In genomic region chr7:7971308-7972040, GRCh38 we compare ENCODE assay signal across 13 cellular contexts. TPM values are rescaled to one million over a fixed set of nuclear protein-coding genes. Genes with fewer than 3 reads are reported as not detected.
DNase-seq lines count a peak whose midpoint lies in the region; ATAC-seq, FAIRE-seq and TF ChIP-seq lines count a peak whose summit lies in the region.
"Had no signal": no experiment of that assay in that cellular context is flagged by ENCODE, and none has a peak within 500 bp of the region (broad histone marks: within the 10 kb centered on the region; RNA-seq: fewer than 3 reads in every experiment).

No MANE protein-coding gene starts in this region.

- peak overlapping the region; percentile 95 for H3K27ac ChIP-seq in GM12878 (ENCODE audit: control insufficient read depth, insufficient read depth)
- H3K27ac ChIP-seq in mucosa of rectum (ENCODE audit: low read depth in 2 of 2, low read length in 2 of 2) = no peak overlapping the region

- H3K79me2 ChIP-seq in GM12878 (ENCODE audit: control insufficient read depth, insufficient read depth, low read length) = peaks cover 87% of the 10 kb centered on the region

- H3K4me1 ChIP-seq in BE2C = no peaks in the 10 kb centered on the region; the same call in 1 of the 2 replicates
- H3K4me1 ChIP-seq in GM12878 (ENCODE audit: control insufficient read depth, insufficient read depth, low read length) = peaks cover 11% of the 10 kb centered on the region; the same call in 1 of the 2 replicates
- H3K4me1 ChIP-seq in mucosa of rectum (ENCODE audit: control insufficient read depth in 2 of 2, insufficient read depth in 2 of 2, low read length in 2 of 2) = peaks cover 0 to 8% of the 10 kb centered on the region in 2 donors

- no peak for TF ChIP-seq EP300 in GM12878 (IDR thresholded peaks at IDR 0.05; ENCODE audit: borderline replicate concordance in 1 of 2, control insufficient read depth in 1 of 2, low read depth in 2 of 2, low read length in 2 of 2)

- H3K4me2 ChIP-seq in GM12878 (ENCODE audit: control insufficient read depth, insufficient read depth) = peak overlapping the region; percentile 94

- 25% methylated on average over 9 of the region's 9 CpGs for WGBS in GM12878 (ENCODE audit: insufficient coverage, insufficient replicate concordance, low lambda C conversion rate, missing lambda C conversion rate)

- peaks cover 7% of the 10 kb centered on the region for H4K20me1 ChIP-seq in GM12878 (ENCODE audit: control insufficient read depth, insufficient read depth)

- peak overlapping the region; percentile 90 for H3K4me3 ChIP-seq in BE2C (ENCODE audit: low read depth, low read length)
- peak overlapping the region; percentile 77 for H3K4me3 ChIP-seq in HFF-Myc (replicated peaks; ENCODE audit: low read depth, low read length)
- H3K4me3 ChIP-seq in GM12878 = peak overlapping the region; percentile 73
- H3K4me3 ChIP-seq in mucosa of rectum (ENCODE audit: low read length in 2 of 2) = peak overlapping the region; percentile 83 to 91

- TF ChIP-seq CTCF in BE2C (IDR thresholded peaks at IDR 0.05; ENCODE audit: low read depth, low read length) = no peak
- TF ChIP-seq CTCF in HFF-Myc (IDR thresholded peaks at IDR 0.05; ENCODE audit: low read depth, low read length, missing control alignments) = no peak
- TF ChIP-seq CTCF in GM12878 (IDR thresholded peaks at IDR 0.05 in 2 of 3, conservative IDR thresholded peaks at IDR 0.05 in 1 of 3; ENCODE audit: control insufficient read depth in 2 of 3, extremely low read depth in 1 of 3, insufficient read depth in 1 of 3, low read depth in 3 of 3, low read length in 3 of 3) = no peak

- H3K27me3 ChIP-seq in BE2C (no peaks in the 10 kb centered on the region), GM12878 (replicated peaks in 1 of 2; ENCODE audit: control insufficient read depth in 2 of 2, insufficient read depth in 2 of 2, low read length in 1 of 2) (no peaks in the 10 kb centered on the region), mucosa of rectum (ENCODE audit: control insufficient read depth in 2 of 2, insufficient read depth in 2 of 2, low read length in 2 of 2) (no peaks in the 10 kb centered on the region)

- in situ Hi-C loops in GM12878 (cut with MboI) = no loop called here

- no peaks in the 10 kb centered on the region for H3K27me3 Mint-ChIP-seq in activated naive CD4-positive, alpha-beta T cell treated with anti-CD3 and anti-CD28 coated beads, Interleukin-2, amount 10 ng/mL, durations not matched to agents 7 days and 5 days
- H3K27me3 Mint-ChIP-seq: T-cell had no signal

- CTCF ChIA-PET in GM12878 (lab: Yijun Ruan, JAX) = interaction anchor here (1.0 to 4.7 kb wide), 7 partner anchors 24 to 290 kb away, joined by 3 to 27 read pairs (median 5); no protein-coding TSS in a partner anchor
- CTCF ChIA-PET in activated naive CD4-positive, alpha-beta T cell treated with anti-CD3 and anti-CD28 coated beads, Interleukin-2, amount 10 ng/mL, durations not matched to agents 7 days and 5 days (lab: Charles Lee) = interaction anchor here (0.7 to 1.7 kb wide), 2 partner anchors 218 to 1354 kb away, joined by 3 to 16 read pairs; no protein-coding TSS in a partner anchor

- H3K27ac Mint-ChIP-seq in activated naive CD4-positive, alpha-beta T cell treated with anti-CD3 and anti-CD28 coated beads, Interleukin-2, amount 10 ng/mL, durations not matched to agents 7 days and 5 days = no peak overlapping the region
- H3K27ac Mint-ChIP-seq: mesothelial cell of epicardium, T-cell had no signal

- ATAC-seq in GM12878 = no peak
- ATAC-seq: T-cell had no signal

- H3K4me1 Mint-ChIP-seq in activated naive CD4-positive, alpha-beta T cell treated with anti-CD3 and anti-CD28 coated beads, Interleukin-2, amount 10 ng/mL, durations not matched to agents 7 days and 5 days = peaks cover 33% of the 10 kb centered on the region

- SMC1A ChIA-PET in GM12878 (lab: Charles Lee; ENCODE audit: uncharacterized antibody, unreplicated experiment) = interaction anchor here (1.0 to 5.8 kb wide), 24 partner anchors 16 to 243 kb away, joined by 3 to 32 read pairs (median 5); no protein-coding TSS in a partner anchor

- TF ChIP-seq POLR2A in GM12878 (IDR thresholded peaks at IDR 0.05; ENCODE audit: low read depth, low read length) = no peak; the same call in 1 of the 2 replicates

- no peak for FAIRE-seq in GM12878 (lab: Jason Lieb, UNC)

- peak overlapping the region; percentile 92 for H3K9ac ChIP-seq in GM12878 (ENCODE audit: control insufficient read depth, insufficient read depth, low read length)
- no peak overlapping the region for H3K9ac ChIP-seq in mucosa of rectum (ENCODE audit: low read depth in 1 of 2, low read length in 2 of 2)

- no peak overlapping the region for H2AFZ ChIP-seq in GM12878 (ENCODE audit: control insufficient read depth, low read depth, low read length)

- H3K36me3 ChIP-seq in BE2C (no peaks in the 10 kb centered on the region), GM12878 (ENCODE audit: control insufficient read depth in 2 of 2, insufficient read depth in 2 of 2, low read length in 1 of 2) (no peaks in the 10 kb centered on the region; a peak in 1 of 4 replicates), mucosa of rectum (ENCODE audit: control insufficient read depth in 2 of 2, insufficient read depth in 2 of 2, low read length in 2 of 2) (no peaks in the 10 kb centered on the region)

- RAD21 ChIA-PET in GM12878 (lab: Charles Lee; ENCODE audit: unreplicated experiment) = interaction anchor here (0.8 to 9.4 kb wide), 21 partner anchors 8 to 290 kb away, joined by 3 to 86 read pairs (median 7); no protein-coding TSS in a partner anchor

- no peaks in the 10 kb centered on the region for H3K36me3 Mint-ChIP-seq in activated naive CD4-positive, alpha-beta T cell treated with anti-CD3 and anti-CD28 coated beads, Interleukin-2, amount 10 ng/mL, durations not matched to agents 7 days and 5 days
- H3K36me3 Mint-ChIP-seq: mesothelial cell of epicardium, T-cell had no signal

- POLR2A ChIA-PET in GM12878 (lab: Charles Lee) = interaction anchor here (0.6 to 1.7 kb wide), 14 partner anchors 8 to 401 kb away, joined by 3 to 9 read pairs (median 4); no protein-coding TSS in a partner anchor

- H3K9me3 ChIP-seq in BE2C (no peaks in the 10 kb centered on the region), GM12878 (replicated peaks; ENCODE audit: control insufficient read depth, insufficient read depth, low read length) (no peaks in the 10 kb centered on the region; the same call in 2 of the 3 replicates), mucosa of rectum (ENCODE audit: control insufficient read depth in 2 of 2, low read length in 2 of 2) (no peaks in the 10 kb centered on the region)

- no peak overlapping the region for H3K4me3 Mint-ChIP-seq in activated naive CD4-positive, alpha-beta T cell treated with anti-CD3 and anti-CD28 coated beads, Interleukin-2, amount 10 ng/mL, durations not matched to agents 7 days and 5 days
- H3K4me3 Mint-ChIP-seq: mesothelial cell of epicardium, T-cell had no signal

- no peak for TF ChIP-seq RAD21 in GM12878 (IDR thresholded peaks at IDR 0.05; ENCODE audit: insufficient read depth, low read depth, low read length)

- H3K9me3 Mint-ChIP-seq in activated naive CD4-positive, alpha-beta T cell treated with anti-CD3 and anti-CD28 coated beads, Interleukin-2, amount 10 ng/mL, durations not matched to agents 7 days and 5 days = no peaks in the 10 kb centered on the region
- H3K9me3 Mint-ChIP-seq: mesothelial cell of epicardium, T-cell had no signal

- intact Hi-C loops in GM12878 (cut with micrococcal nuclease; ENCODE audit: unreplicated experiment) = loop anchor here (2.0 to 5.0 kb wide), 4 partner anchors 66 to 331 kb away; partner anchors contain the start of gene UMAD1

- DNase-seq in BE2C (no peak), HFF-Myc (ENCODE audit: extremely low read depth, low read depth) (no peak), GM12878 (ENCODE audit: low read depth, low spot score) (no peak), Ammon's horn (ENCODE audit: low spot score) (no peak), NCI-H446 treated with DMSO at 0.1 percent for 48 hours (lab: John Stamatoyannopoulos, UW) (no peak)
- no peak for DNase-seq in activated naive CD4-positive, alpha-beta T cell treated with anti-CD3 and anti-CD28 coated beads, Interleukin-2, amount 10 ng/mL, durations not matched to agents 7 days and 5 days
- no peak for DNase-seq in activated effector memory CD4-positive, alpha-beta T cell treated with Interleukin-2 at 50 U/mL for 16 hours
- DNase-seq: activated T-cell treated with anti-CD3 and anti-CD28 coated beads for 4 hours; effector CD8-positive, alpha-beta T cell; NCI-H1436 had no signal

- no TSS peak for BruUV-seq in GM12878 (replicated peaks; lab: Mats Ljungman, UMichigan)

TF ChIP-seq in GM12878, 131 proteins besides CTCF, POLR2A, EP300 and RAD21 (continues in another document):
- 0 out of 2 replicates have a peak, but pooled peaks have one; percentile 16 for TF ChIP-seq TAF1 (IDR thresholded peaks at IDR 0.05; ENCODE audit: borderline replicate concordance, low read depth, low read length)
- TF ChIP-seq SIN3A (IDR thresholded peaks at IDR 0.05; ENCODE audit: low read depth, low read length) = peak; percentile 64; the same call in 1 of the 2 replicates

RNA-seq across cellular contexts. Expression of gene GLCCI1, which starts 2.9 kb away (rescaled TPM):
- polyA plus RNA-seq in BE2C (2012; ENCODE audit: insufficient read depth, insufficient read length, low read depth) = 21.2 TPM
- total RNA-seq in GM12878 (2013; cell fraction: nucleolus; rRNA removed) = 212 and 234 TPM in 2 replicates
- 22.3 and 23.6 TPM in 2 replicates for total RNA-seq in GM12878 (2014; rRNA removed)
- total RNA-seq in GM12878 (2014; rRNA removed; fragmentation: Illumina TruSeq; extraction: Trizol) = 33.4 and 39.8 TPM in 2 replicates
- total RNA-seq in GM12878 (2021) = 52.2 and 52.6 TPM in 2 replicates
- polyA plus RNA-seq in GM12878 (2011; ENCODE audit: low read depth) = 25.4 TPM
- 92.0 and 104 TPM in 2 replicates for polyA plus RNA-seq in GM12878 (2011; rRNA removed)
- polyA plus RNA-seq in GM12878 (2011; cell fraction: cytosol; rRNA removed) = 48.0 and 53.3 TPM in 2 replicates
- polyA plus RNA-seq in GM12878 (2011; cell fraction: nucleus; rRNA removed) = 93.7 and 109 TPM in 2 replicates
- polyA plus RNA-seq in GM12878 (2012) = 35.3 and 48.3 TPM in 2 replicates
- polyA plus RNA-seq in GM12878 (2014; fragmentation: Illumina TruSeq; extraction: Trizol) = 34.2 and 40.6 TPM in 2 replicates
- 10 to 100 TPM; 16.2 to 17.9 TPM for polyA plus RNA-seq in GM12878 (2014; fragmentation: Nextera tagmentation; extraction: Ambion mirVana)
- polyA plus RNA-seq in GM12878 (2014; rRNA removed) = 32.9 and 34.7 TPM in 2 replicates
- 10 to 100 TPM; 12.6 to 16.7 TPM for polyA plus RNA-seq in GM12878 (2016; fragmentation: Nextera tagmentation; extraction: Ambion mirVana)
- 134 and 207 TPM in 2 replicates for polyA minus RNA-seq in GM12878 (2011; rRNA and poly(A)+ RNA removed)
- polyA minus RNA-seq in GM12878 (2011; cell fraction: cytosol; rRNA and poly(A)+ RNA removed) = 40.4 and 48.7 TPM in 2 replicates
- polyA minus RNA-seq in GM12878 (2011; cell fraction: nucleus; rRNA and poly(A)+ RNA removed) = 165 and 313 TPM in 2 replicates
